24 cellular contexts compared by ENCODE assay signal in genomic region chr12:105091495-105092206, GRCh38. TPM values are rescaled to one million over a fixed set of nuclear protein-coding genes. Genes with fewer than 3 reads are reported as not detected.
DNase-seq lines count a peak whose midpoint lies in the region; ATAC-seq and TF ChIP-seq lines count a peak whose summit lies in the region.
"Had no signal": no experiment of that assay in that cellular context is flagged by ENCODE, and none has a peak within 500 bp of the region (broad histone marks: within the 10 kb centered on the region; RNA-seq: fewer than 3 reads in every experiment).

No MANE protein-coding gene starts in this region.

- POLR2A ChIA-PET in T-cell (lab: Charles Lee), result no interaction called here

- H3K9me3 ChIP-seq in ES-I3 (ENCODE audit: control insufficient read depth, insufficient read depth, low read length) (peaks cover 5% of the 10 kb centered on the region; the same call in 1 of the 2 replicates), mucosa of descending colon (peaks cover 15% of the 10 kb centered on the region)
- H3K9me3 ChIP-seq: SJCRH30, thoracic aorta had no signal

- intact Hi-C loops in mucosa of descending colon (cut with DNase I, micrococcal nuclease), result no loop called here

- TF ChIP-seq CTCF in VCaP (conservative IDR thresholded peaks at IDR 0.05), result no peak
- no peak for TF ChIP-seq CTCF in mucosa of descending colon (IDR thresholded peaks at IDR 0.05)

- H3K9ac ChIP-seq in ES-I3 (ENCODE audit: low read depth, low read length), result peak overlapping the region; percentile 33

- no peak overlapping the region for H3K4me3 ChIP-seq in mucosa of descending colon
- H3K4me3 ChIP-seq: heart right ventricle, psoas muscle, SJCRH30, thoracic aorta had no signal

- H3K27ac ChIP-seq in VCaP (peak overlapping the region; percentile 59), epithelial cell of prostate (peak overlapping the region; percentile 0)
- H3K27ac ChIP-seq: C4-2B, heart right ventricle, psoas muscle, SJCRH30, thoracic aorta had no signal

- no peak overlapping the region for H3K4me3 Mint-ChIP-seq in T-cell
- H3K4me3 Mint-ChIP-seq: activated naive CD8-positive, alpha-beta T cell treated with anti-CD3 and anti-CD28 coated beads, Interleukin-2, amount 10 ng/mL, durations not matched to agents 7 days and 5 days; effector memory CD8-positive, alpha-beta T cell; stimulated activated naive B cell treated with anti-CD40 and anti-IgM and Interleukin-4, amounts not matched to agents 10 μg/mL and 1 μg/mL and 100 μg/mL, for 72 hours; T-helper 17 cell had no signal

- H3K36me3 ChIP-seq in ES-I3 (ENCODE audit: insufficient read depth, low read length), result no peaks in the 10 kb centered on the region
- no peaks in the 10 kb centered on the region for H3K36me3 ChIP-seq in mucosa of descending colon (ENCODE audit: low read depth)
- H3K36me3 ChIP-seq: heart right ventricle, SJCRH30, thoracic aorta had no signal

- H3K36me3 Mint-ChIP-seq in T-cell, result peaks cover under 1% of the 10 kb centered on the region

- H3K4me1 Mint-ChIP-seq in T-cell, result no peaks in the 10 kb centered on the region
- H3K4me1 Mint-ChIP-seq: activated naive CD8-positive, alpha-beta T cell treated with anti-CD3 and anti-CD28 coated beads, Interleukin-2, amount 10 ng/mL, durations not matched to agents 7 days and 5 days; nephron had no signal

- H3K4me1 ChIP-seq in ES-I3 (ENCODE audit: insufficient read depth, low read length) (peaks cover 24% of the 10 kb centered on the region), mucosa of descending colon (ENCODE audit: low read depth) (no peaks in the 10 kb centered on the region)
- H3K4me1 ChIP-seq: heart right ventricle, psoas muscle, SJCRH30 had no signal

- no peak overlapping the region for H3K27ac Mint-ChIP-seq in T-cell
- H3K27ac Mint-ChIP-seq: activated naive CD8-positive, alpha-beta T cell treated with anti-CD3 and anti-CD28 coated beads, Interleukin-2, amount 10 ng/mL, durations not matched to agents 7 days and 5 days; effector memory CD8-positive, alpha-beta T cell; nephron; stimulated activated naive B cell treated with anti-CD40 and anti-IgM and Interleukin-4, amounts not matched to agents 10 μg/mL and 1 μg/mL and 100 μg/mL, for 72 hours; T-helper 17 cell had no signal

- H3K27me3 Mint-ChIP-seq in T-cell, result peaks cover 11 to 14% of the 10 kb centered on the region in 2 donors

- no peak for DNase-seq in epithelial cell of prostate (ENCODE audit: low read depth, low spot score)
- DNase-seq in mucosa of descending colon, result no peak
- no peak for DNase-seq in NAMALWA (ENCODE audit: low spot score)
- no peak for DNase-seq in COR-L47 (lab: John Stamatoyannopoulos, UW)
- no peak for DNase-seq in T-cell
- no peak for DNase-seq in GM03348 (ENCODE audit: low spot score)
- DNase-seq: activated CD4-positive, alpha-beta T cell treated with anti-CD3 and anti-CD28 coated beads, Interleukin-2, amount 50 U/mL, for 1 hour; activated naive CD8-positive, alpha-beta T cell treated with anti-CD3 and anti-CD28 coated beads, Interleukin-2, amount 10 ng/mL, durations not matched to agents 7 days and 5 days; effector memory CD8-positive, alpha-beta T cell; heart right ventricle; Kasumi-1; kidney glomerular epithelial cell; NCI-H1092; NCI-H524; psoas muscle; stimulated activated CD4-positive, alpha-beta T cell treated with anti-CD3 and anti-CD28 coated beads, Interleukin-1b, Interleukin-23, amount 100 ng/mL, for 48 hours; stimulated activated naive B cell treated with anti-CD40 and anti-IgM and Interleukin-4, amounts not matched to agents 10 μg/mL and 1 μg/mL and 100 μg/mL, for 72 hours; T-helper 17 cell had no signal

- CTCF ChIA-PET in T-cell (lab: Charles Lee), result interaction anchor here (0.6 to 0.7 kb wide), 3 partner anchors 8 to 1959 kb away, joined by 3 to 4 read pairs (median 3); no protein-coding TSS in a partner anchor

- H3K9me3 Mint-ChIP-seq in T-cell, result peaks cover 6 to 21% (median 17%) of the 10 kb centered on the region in 3 donors
- H3K9me3 Mint-ChIP-seq: effector memory CD8-positive, alpha-beta T cell had no signal

- ATAC-seq in mucosa of descending colon, result peak; percentile 28
- ATAC-seq in T-cell (replicated peaks in 1 of 4), result no peak
- ATAC-seq: effector memory CD8-positive, alpha-beta T cell; heart right ventricle; psoas muscle; stimulated activated naive B cell treated with anti-CD40 and anti-IgM and Interleukin-4, amounts not matched to agents 10 μg/mL and 1 μg/mL and 100 μg/mL, for 72 hours; T-helper 17 cell had no signal

RNA-seq across cellular contexts. Expression of gene ALDH1L2, which starts 7.4 kb away (rescaled TPM):
- total RNA-seq in mucosa of descending colon, result 1 to 10 TPM; 1.4 to 5.0 (median 4.3) TPM
- total RNA-seq in T-cell, result under 1 TPM in 4 of 5 donors, not detected in 1; 0.07 to 0.51 (median 0.16) TPM

RNA-seq across cellular contexts. Expression of gene WASHC4, which starts 15.9 kb away (rescaled TPM):
- total RNA-seq in mucosa of descending colon, result 10 to 100 TPM; 34.2 to 50.4 (median 34.7) TPM
- 10 to 100 TPM; 41.4 to 62.2 (median 49.0) TPM for total RNA-seq in T-cell
